In genomic region chr2:70975237-70975636, GRCh38 we compare ENCODE assay signal across 1 cellular context.
TF ChIP-seq lines count a peak whose summit lies in the region.

No MANE protein-coding gene starts in this region.

TF ChIP-seq in H1, 55 proteins besides CTCF, POLR2A, EP300 and RAD21:
- TF ChIP-seq SP4 (IDR thresholded peaks at IDR 0.05; ENCODE audit: low read length): no peak
- TF ChIP-seq CBX8 (IDR thresholded peaks at IDR 0.05; ENCODE audit: borderline replicate concordance, low read depth, low read length): no peak
- TF ChIP-seq TBP (IDR thresholded peaks at IDR 0.05; ENCODE audit: low read depth, low read length): no peak
- TF ChIP-seq SRF (IDR thresholded peaks at IDR 0.05; ENCODE audit: low read depth, low read length): no peak
- TF ChIP-seq TEAD4 (IDR thresholded peaks at IDR 0.05; ENCODE audit: low read depth, low read length): no peak
- TF ChIP-seq KDM5A (IDR thresholded peaks at IDR 0.05; ENCODE audit: low read length): no peak
